ENCODE assay signal across 1 cellular context in the genomic region with DNA sequence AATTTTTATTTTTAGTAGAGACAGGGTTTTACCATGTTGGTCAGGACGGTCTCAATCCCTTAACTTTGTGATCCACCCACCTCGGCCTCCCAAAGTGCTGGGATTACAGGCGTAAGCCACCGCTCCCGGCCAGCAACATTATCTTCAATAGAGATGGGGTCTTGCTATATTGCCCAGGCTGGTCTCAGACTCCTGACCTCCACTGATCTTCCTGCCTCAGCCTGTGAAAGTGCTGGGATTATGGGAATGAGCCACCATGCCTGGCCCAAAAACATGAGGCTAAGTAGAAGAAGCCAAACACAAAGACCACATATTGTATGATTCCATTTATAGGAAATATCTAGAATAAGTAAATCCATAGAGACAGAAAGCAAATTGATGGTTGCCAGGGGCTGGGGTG.
A peak's percentile ranks its signal among the peaks of the same experiment; 100 is the strongest.
TF ChIP-seq lines count a peak whose summit lies in the region.

No MANE protein-coding gene starts in this region.

TF ChIP-seq in HepG2, 621 proteins besides CTCF, POLR2A, EP300 and RAD21:
- TF ChIP-seq ATF1 (CRISPR knock-in tag; IDR thresholded peaks at IDR 0.05) (no peak), KDM5B (CRISPR knock-in tag; IDR thresholded peaks at IDR 0.05; ENCODE audit: borderline replicate concordance) (no peak), ZKSCAN8 (CRISPR knock-in tag; IDR thresholded peaks at IDR 0.05; ENCODE audit: borderline replicate concordance) (no peak), ZNF121 (CRISPR knock-in tag; IDR thresholded peaks at IDR 0.05) (peak; percentile 82), MXI1 (IDR thresholded peaks at IDR 0.05; ENCODE audit: borderline replicate concordance, low read depth, low read length) (no peak), CHCHD3 (CRISPR knock-in tag; IDR thresholded peaks at IDR 0.05) (no peak), HNRNPL (IDR thresholded peaks at IDR 0.05; ENCODE audit: low read depth, low read length) (no peak)
- TF ChIP-seq, protein P1, sequence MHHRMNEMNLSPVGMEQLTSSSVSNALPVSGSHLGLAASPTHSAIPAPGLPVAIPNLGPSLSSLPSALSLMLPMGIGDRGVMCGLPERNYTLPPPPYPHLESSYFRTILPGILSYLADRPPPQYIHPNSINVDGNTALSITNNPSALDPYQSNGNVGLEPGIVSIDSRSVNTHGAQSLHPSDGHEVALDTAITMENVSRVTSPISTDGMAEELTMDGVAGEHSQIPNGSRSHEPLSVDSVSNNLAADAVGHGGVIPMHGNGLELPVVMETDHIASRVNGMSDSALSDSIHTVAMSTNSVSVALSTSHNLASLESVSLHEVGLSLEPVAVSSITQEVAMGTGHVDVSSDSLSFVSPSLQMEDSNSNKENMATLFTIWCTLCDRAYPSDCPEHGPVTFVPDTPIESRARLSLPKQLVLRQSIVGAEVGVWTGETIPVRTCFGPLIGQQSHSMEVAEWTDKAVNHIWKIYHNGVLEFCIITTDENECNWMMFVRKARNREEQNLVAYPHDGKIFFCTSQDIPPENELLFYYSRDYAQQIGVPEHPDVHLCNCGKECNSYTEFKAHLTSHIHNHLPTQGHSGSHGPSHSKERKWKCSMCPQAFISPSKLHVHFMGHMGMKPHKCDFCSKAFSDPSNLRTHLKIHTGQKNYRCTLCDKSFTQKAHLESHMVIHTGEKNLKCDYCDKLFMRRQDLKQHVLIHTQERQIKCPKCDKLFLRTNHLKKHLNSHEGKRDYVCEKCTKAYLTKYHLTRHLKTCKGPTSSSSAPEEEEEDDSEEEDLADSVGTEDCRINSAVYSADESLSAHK (CRISPR knock-in tag; IDR thresholded peaks at IDR 0.05; ENCODE audit: borderline replicate concordance), result no peak
